10 cellular contexts compared by ENCODE assay signal in the genomic region with DNA sequence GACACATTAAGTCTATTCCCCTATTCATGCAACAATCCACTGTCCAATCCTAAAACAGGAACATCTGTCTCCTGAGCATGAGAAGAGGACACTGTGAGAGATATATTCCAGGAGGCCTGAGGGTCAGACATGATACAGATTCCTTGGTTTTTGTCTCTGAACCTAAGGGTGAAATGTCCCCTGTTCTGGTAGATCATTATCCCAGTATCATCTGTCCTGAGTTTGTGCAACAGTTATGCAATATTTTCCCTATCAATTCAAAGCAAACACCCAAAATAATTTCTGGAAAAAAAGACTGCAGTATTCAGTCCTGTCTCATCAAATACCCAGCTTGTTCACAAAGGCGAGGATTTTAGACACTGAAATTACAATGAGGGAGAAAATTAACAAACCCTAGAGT.
"Had no signal": no experiment of that assay in that cellular context is flagged by ENCODE, and none has a peak within 500 bp of the region (broad histone marks: within the 10 kb centered on the region; RNA-seq: fewer than 3 reads in every experiment).

No MANE protein-coding gene starts in this region.

- H3K4me2 ChIP-seq: KMS-11 had no signal

- H2AFZ ChIP-seq: GM23248 had no signal

- H3K9me3 ChIP-seq: HAP-1 had no signal

- H3K4me3 ChIP-seq: GM23248, HAP-1 had no signal

- H3K27ac ChIP-seq: GM23248, HL-60, KMS-11 had no signal

- H3K36me3 ChIP-seq: HAP-1 had no signal

- DNase-seq: GM23248, GOT3, H7, HFFc6, IMR-90, KBM-7 had no signal

- ATAC-seq: HCT116 had no signal

- H3K9ac ChIP-seq: GM23248, KMS-11 had no signal

- H3K4me1 ChIP-seq: HAP-1 had no signal
